ENCODE assay signal across 19 cellular contexts in the genomic region with DNA sequence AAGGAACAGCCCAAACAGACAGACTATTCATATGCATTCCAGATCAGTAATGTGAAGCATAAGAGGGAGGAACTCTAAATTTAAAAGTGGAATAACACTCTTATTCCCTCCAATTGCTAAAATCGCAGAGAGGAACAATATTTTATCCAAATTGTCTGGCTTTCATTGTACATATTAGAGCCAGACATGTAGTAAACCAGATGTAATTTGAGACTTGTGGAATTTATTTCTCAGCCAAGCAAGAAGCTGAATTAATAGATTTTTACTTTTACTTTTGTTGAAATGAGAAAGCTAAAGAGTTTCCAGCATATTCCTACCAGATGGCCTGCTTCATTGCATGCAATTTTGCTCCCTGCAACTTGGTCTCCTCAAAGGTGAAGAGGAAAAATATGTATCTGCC.
DNase-seq lines count a peak whose midpoint lies in the region; ATAC-seq and TF ChIP-seq lines count a peak whose summit lies in the region.
"Had no signal": no experiment of that assay in that cellular context is flagged by ENCODE, and none has a peak within 500 bp of the region (broad histone marks: within the 10 kb centered on the region; RNA-seq: fewer than 3 reads in every experiment).

No MANE protein-coding gene starts in this region.

- no peak overlapping the region for H2AFZ ChIP-seq in GM23248

- H3K9ac ChIP-seq in GM23248: no peak overlapping the region

- H3K4me2 ChIP-seq in GM23248 (ENCODE audit: unreplicated experiment): no peak overlapping the region
- H3K4me2 ChIP-seq: A549 had no signal

- H3K27ac ChIP-seq in GM23248: no peak overlapping the region
- no peak overlapping the region for H3K27ac ChIP-seq in gastrocnemius medialis
- H3K27ac ChIP-seq: A549, SJCRH30 had no signal

- peaks cover 6% of the 10 kb centered on the region; the same call in 1 of the 2 replicates for H3F3A ChIP-seq in GM23248 (ENCODE audit: insufficient read depth)

- H3K9me3 ChIP-seq in GM23248 (ENCODE audit: low read depth) (no peaks in the 10 kb centered on the region), gastrocnemius medialis (no peaks in the 10 kb centered on the region)
- H3K9me3 ChIP-seq: A549, Caco-2, SJCRH30 had no signal

- TF ChIP-seq CTCF in AG09319 (IDR thresholded peaks at IDR 0.05; ENCODE audit: low read depth, low read length) (no peak), gastrocnemius medialis (IDR thresholded peaks at IDR 0.05 in 4 of 5, conservative IDR thresholded peaks at IDR 0.05 in 1 of 5) (no peak)

- H3K9me2 ChIP-seq in GM23248 (ENCODE audit: insufficient read depth): no peaks in the 10 kb centered on the region; the same call in 1 of the 2 replicates

- TF ChIP-seq POLR2A in gastrocnemius medialis (IDR thresholded peaks at IDR 0.05): no peak

- DNase-seq in AG09319 (ENCODE audit: extremely low read depth, low read depth): peak; percentile 12
- peak; percentile 3 for DNase-seq in GM23248
- DNase-seq in fibroblast of peridontal ligament (ENCODE audit: extremely low read depth): peak; percentile 59
- DNase-seq in left ventricle myocardium superior: no peak
- no peak for DNase-seq in gastrocnemius medialis
- DNase-seq in activated CD8-positive, alpha-beta memory T cell treated with anti-CD3 and anti-CD28 coated beads for 24 hours: no peak
- DNase-seq in stimulated activated CD4-positive, alpha-beta T cell treated with anti-CD3 and anti-CD28 coated beads, Interleukin-1b, Interleukin-23, amount 100 ng/mL, for 48 hours: no peak
- DNase-seq: AML-193; Caco-2; CD4-positive, CD25-positive, alpha-beta regulatory T cell; KG1; NCI-H1417 treated with DMSO at 0.1 percent for 48 hours; NCI-H1930; NCI-H2171; NCI-H446 treated with DMSO at 0.1 percent for 48 hours; NK-92 treated with Interleukin-12 subunit alpha and Interleukin-12 subunit beta, amount 100 ng/mL, for 24 hours; SJCRH30 had no signal

- 13 to 38% methylated on average over 1 of the region's 1 CpG for WGBS in GM23248 (ENCODE audit: low coverage in 1 of 2, low lambda C conversion rate in 2 of 2, missing lambda C conversion rate in 2 of 2), 2 experiments

- ATAC-seq in left ventricle myocardium superior (peak; percentile 72), gastrocnemius medialis (no peak), HG03565 (IDR thresholded peaks at IDR 0.05; ENCODE audit: unreplicated experiment) (no peak)
- ATAC-seq: A549 had no signal

- in situ Hi-C loops in GM23248 (cut with MboI) (no loop called here), gastrocnemius medialis (cut with MboI; ENCODE audit: low sequenced_read_pairs in 4 of 4) (no loop called here)

- H3K27me3 ChIP-seq in GM23248 (replicated peaks; ENCODE audit: insufficient read depth) (no peaks in the 10 kb centered on the region), gastrocnemius medialis (no peaks in the 10 kb centered on the region)
- H3K27me3 ChIP-seq: SJCRH30 had no signal

- H3K4me3 ChIP-seq in GM23248: no peak overlapping the region
- H3K4me3 ChIP-seq in gastrocnemius medialis: no peak overlapping the region
- H3K4me3 ChIP-seq: A549, SJCRH30 had no signal

- no peaks in the 10 kb centered on the region for H3K79me2 ChIP-seq in GM23248 (ENCODE audit: insufficient read depth)

- H3K36me3 ChIP-seq in GM23248 (ENCODE audit: low read depth): no peaks in the 10 kb centered on the region
- H3K36me3 ChIP-seq in gastrocnemius medialis: no peaks in the 10 kb centered on the region
- H3K36me3 ChIP-seq: SJCRH30 had no signal

- no peaks in the 10 kb centered on the region for H4K20me1 ChIP-seq in GM23248 (ENCODE audit: insufficient read depth)

- peaks cover 12% of the 10 kb centered on the region for H3K4me1 ChIP-seq in GM23248 (ENCODE audit: insufficient read depth)
- H3K4me1 ChIP-seq in gastrocnemius medialis: no peaks in the 10 kb centered on the region
- H3K4me1 ChIP-seq: A549, Caco-2, SJCRH30 had no signal

- intact Hi-C loops in left ventricle myocardium superior (cut with micrococcal nuclease): no loop called here
- intact Hi-C loops in gastrocnemius medialis (cut with DNase I; ENCODE audit: low total_unique reads): no loop called here

Comparison
In these comparisons a context has a peak if more than half of its experiments do, and no peak if none do; other contexts are left out.
1. DNase-seq: peak in AG09319 (single experiment), GM23248 (single experiment) and fibroblast of peridontal ligament (single experiment); none in left ventricle myocardium superior (single experiment), gastrocnemius medialis (0 of 2), activated CD8-positive, alpha-beta memory T cell treated with anti-CD3 and anti-CD28 coated beads for 24 hours (single experiment) and stimulated activated CD4-positive, alpha-beta T cell treated with anti-CD3 and anti-CD28 coated beads, Interleukin-1b, Interleukin-23, amount 100 ng/mL, for 48 hours (single experiment).